In the genomic region with DNA sequence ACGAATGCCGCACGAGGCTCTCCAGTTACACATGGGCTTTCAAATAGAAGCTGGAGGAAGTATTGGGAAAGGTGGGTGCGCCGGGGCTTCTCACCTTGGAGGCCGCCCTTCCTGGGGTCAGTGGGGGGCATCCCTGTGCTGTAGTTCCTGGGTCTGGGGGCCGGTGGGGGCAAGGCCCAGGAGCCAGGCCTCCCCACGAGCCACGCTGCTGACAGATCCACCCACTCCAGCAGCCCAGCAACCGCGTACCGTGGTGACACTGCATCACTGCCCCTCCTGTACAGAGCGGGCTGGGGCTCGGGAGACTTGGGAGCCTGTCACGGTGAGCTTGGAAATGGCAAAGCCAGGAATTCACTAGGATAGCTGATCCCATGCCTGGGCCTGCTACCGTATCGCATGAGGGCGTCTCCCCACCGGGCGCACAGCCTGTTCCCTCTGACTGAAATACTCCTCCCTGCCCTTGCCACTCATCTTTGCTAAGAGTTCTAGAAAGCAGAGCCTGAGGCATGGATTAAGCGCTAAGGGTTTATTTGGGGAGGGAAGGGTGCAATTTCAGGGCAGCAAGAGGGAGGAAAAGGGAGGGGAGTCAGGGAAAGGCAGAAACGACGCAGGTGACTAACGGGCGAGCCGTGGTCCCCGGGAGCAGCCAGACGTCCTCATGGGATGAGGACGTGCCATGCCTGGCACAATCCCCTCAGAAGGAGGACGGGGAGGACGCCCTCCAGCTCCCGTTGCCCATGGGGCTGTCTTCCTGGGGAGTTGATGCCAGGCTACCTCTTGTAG, we compare ENCODE assay signal across 2 cellular contexts.
TF ChIP-seq lines count a peak whose summit lies in the region.

No MANE protein-coding gene starts in this region.

TF ChIP-seq in HepG2, 621 proteins besides CTCF, POLR2A, EP300 and RAD21:
- TF ChIP-seq ZNF354B (CRISPR knock-in tag; IDR thresholded peaks at IDR 0.05) (no peak), THAP11 (CRISPR knock-in tag; IDR thresholded peaks at IDR 0.05) (no peak), NR2C2 (CRISPR knock-in tag; IDR thresholded peaks at IDR 0.05; ENCODE audit: borderline replicate concordance) (no peak), SCMH1 (CRISPR knock-in tag; IDR thresholded peaks at IDR 0.05; ENCODE audit: borderline replicate concordance) (no peak), PAX8 (CRISPR knock-in tag; IDR thresholded peaks at IDR 0.05; ENCODE audit: borderline replicate concordance) (no peak), ZNF672 (CRISPR knock-in tag; IDR thresholded peaks at IDR 0.05) (no peak), SNAI1 (CRISPR knock-in tag; IDR thresholded peaks at IDR 0.05; ENCODE audit: borderline replicate concordance) (no peak), SIN3A (IDR thresholded peaks at IDR 0.05; ENCODE audit: borderline replicate concordance, low read depth, low read length) (no peak), KLF15 (CRISPR knock-in tag; IDR thresholded peaks at IDR 0.05; ENCODE audit: borderline replicate concordance) (no peak), ZBTB7A (CRISPR knock-in tag; IDR thresholded peaks at IDR 0.05) (no peak), AHR (CRISPR knock-in tag; IDR thresholded peaks at IDR 0.05) (no peak), MEIS1 (CRISPR knock-in tag; IDR thresholded peaks at IDR 0.05; ENCODE audit: borderline replicate concordance) (no peak), ZNF570 (CRISPR knock-in tag; IDR thresholded peaks at IDR 0.05; ENCODE audit: borderline replicate concordance) (no peak), ZNF562 (CRISPR knock-in tag; IDR thresholded peaks at IDR 0.05; ENCODE audit: borderline replicate concordance) (no peak)
- TF ChIP-seq, protein P1, sequence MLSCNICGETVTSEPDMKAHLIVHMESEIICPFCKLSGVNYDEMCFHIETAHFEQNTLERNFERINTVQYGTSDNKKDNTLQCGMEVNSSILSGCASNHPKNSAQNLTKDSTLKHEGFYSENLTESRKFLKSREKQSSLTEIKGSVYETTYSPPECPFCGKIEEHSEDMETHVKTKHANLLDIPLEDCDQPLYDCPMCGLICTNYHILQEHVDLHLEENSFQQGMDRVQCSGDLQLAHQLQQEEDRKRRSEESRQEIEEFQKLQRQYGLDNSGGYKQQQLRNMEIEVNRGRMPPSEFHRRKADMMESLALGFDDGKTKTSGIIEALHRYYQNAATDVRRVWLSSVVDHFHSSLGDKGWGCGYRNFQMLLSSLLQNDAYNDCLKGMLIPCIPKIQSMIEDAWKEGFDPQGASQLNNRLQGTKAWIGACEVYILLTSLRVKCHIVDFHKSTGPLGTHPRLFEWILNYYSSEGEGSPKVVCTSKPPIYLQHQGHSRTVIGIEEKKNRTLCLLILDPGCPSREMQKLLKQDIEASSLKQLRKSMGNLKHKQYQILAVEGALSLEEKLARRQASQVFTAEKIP (CRISPR knock-in tag; IDR thresholded peaks at IDR 0.05; ENCODE audit: borderline replicate concordance), result no peak

TF ChIP-seq in H1, 55 proteins besides CTCF, POLR2A, EP300 and RAD21:
- TF ChIP-seq MAFK (IDR thresholded peaks at IDR 0.05; ENCODE audit: low read depth, low read length) (no peak), SIN3A (conservative IDR thresholded peaks at IDR 0.05 in 1 of 2, IDR thresholded peaks at IDR 0.05 in 1 of 2; ENCODE audit: low read depth in 1 of 2, low read length in 2 of 2) (no peak), JUND (IDR thresholded peaks at IDR 0.05; ENCODE audit: low read length) (no peak), PHF8 (conservative IDR thresholded peaks at IDR 0.05; ENCODE audit: low read depth, low read length) (no peak), EZH2 (IDR thresholded peaks at IDR 0.05; ENCODE audit: low read depth, low read length, severe bottlenecking) (no peak), RFX5 (IDR thresholded peaks at IDR 0.05; ENCODE audit: borderline replicate concordance, low read depth, low read length) (no peak), KDM4A (IDR thresholded peaks at IDR 0.05; ENCODE audit: low read depth, low read length, severe bottlenecking) (no peak), CBX8 (IDR thresholded peaks at IDR 0.05; ENCODE audit: borderline replicate concordance, low read depth, low read length) (no peak), GABPA (IDR thresholded peaks at IDR 0.05; ENCODE audit: borderline replicate concordance, insufficient read depth, low read length) (no peak), SRF (IDR thresholded peaks at IDR 0.05; ENCODE audit: low read depth, low read length) (no peak), CTBP2 (IDR thresholded peaks at IDR 0.05; ENCODE audit: borderline replicate concordance, insufficient read depth, insufficient read length, low read length) (no peak), BRCA1 (IDR thresholded peaks at IDR 0.05; ENCODE audit: low read depth, low read length) (no peak), CHD1 (IDR thresholded peaks at IDR 0.05; ENCODE audit: low read depth, low read length) (no peak), CHD2 (IDR thresholded peaks at IDR 0.05; ENCODE audit: low read length) (no peak), KDM5A (IDR thresholded peaks at IDR 0.05; ENCODE audit: low read length) (no peak), HDAC2 (IDR thresholded peaks at IDR 0.05; ENCODE audit: borderline replicate concordance in 1 of 2, low read depth in 2 of 2, low read length in 2 of 2) (no peak), CEBPB (IDR thresholded peaks at IDR 0.05; ENCODE audit: low read depth, low read length) (no peak), YY1 (IDR thresholded peaks at IDR 0.05; ENCODE audit: low read depth, low read length) (no peak)
- TF ChIP-seq, protein P2, sequence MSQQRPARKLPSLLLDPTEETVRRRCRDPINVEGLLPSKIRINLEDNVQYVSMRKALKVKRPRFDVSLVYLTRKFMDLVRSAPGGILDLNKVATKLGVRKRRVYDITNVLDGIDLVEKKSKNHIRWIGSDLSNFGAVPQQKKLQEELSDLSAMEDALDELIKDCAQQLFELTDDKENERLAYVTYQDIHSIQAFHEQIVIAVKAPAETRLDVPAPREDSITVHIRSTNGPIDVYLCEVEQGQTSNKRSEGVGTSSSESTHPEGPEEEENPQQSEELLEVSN (IDR thresholded peaks at IDR 0.05), result no peak
TF ChIP-seq in H1: peak in this region for 0.
